In the genomic region with DNA sequence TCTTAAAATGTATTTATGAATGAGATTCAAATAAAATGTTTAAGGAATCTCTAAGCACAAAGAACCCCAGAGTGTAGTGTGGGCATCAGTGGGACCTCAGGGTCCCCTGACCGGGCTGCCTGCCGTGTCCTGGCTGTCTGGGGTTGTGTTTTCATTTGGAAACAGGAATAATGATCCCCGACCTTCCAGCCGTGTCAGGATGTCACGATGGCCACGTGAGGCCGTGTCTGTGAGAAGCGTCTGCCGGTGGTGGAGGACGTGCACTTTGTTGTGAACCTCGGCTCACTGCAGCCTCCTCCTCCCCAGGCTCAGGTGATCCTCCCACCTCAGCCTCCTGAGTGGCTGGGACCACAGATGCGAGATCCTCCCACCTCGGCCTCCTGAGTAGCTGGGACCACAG, we compare ENCODE assay signal across 30 cellular contexts.
"Had no signal": no experiment of that assay in that cellular context is flagged by ENCODE, and none has a peak within 500 bp of the region (broad histone marks: within the 10 kb centered on the region; RNA-seq: fewer than 3 reads in every experiment).

No MANE protein-coding gene starts in this region.

- FAIRE-seq: astrocyte, bronchial epithelial cell, frontal cortex had no signal

- DNase-seq: activated CD4-positive, alpha-beta memory T cell treated with anti-CD3 and anti-CD28 coated beads for 36 hours; activated CD4-positive, alpha-beta T cell treated with anti-CD3 and anti-CD28 coated beads for 36 hours; activated CD4-positive, alpha-beta T cell treated with anti-CD3 and anti-CD28 coated beads, Interleukin-2, amount 10 ng/mL, durations not matched to agents 24 days and 14 days; activated CD4-positive, CD25-positive, alpha-beta regulatory T cell; activated CD4-positive, CD25-positive, alpha-beta regulatory T cell treated with anti-CD3 and anti-CD28 coated beads, Interleukin-2, amount 50 U/mL, for 72 hours; activated CD8-positive, alpha-beta memory T cell treated with anti-CD3 and anti-CD28 coated beads, Interleukin-2, amount 10 ng/mL, durations not matched to agents 7 days and 5 days; activated CD8-positive, alpha-beta memory T cell treated with anti-CD3 and anti-CD28 coated beads, Interleukin-2, amount 50 U/mL, for 4 hours; activated CD8-positive, alpha-beta T cell treated with anti-CD3 and anti-CD28 coated beads, Interleukin-2, amount 10 ng/mL, durations not matched to agents 7 days and 5 days; activated effector memory CD4-positive, alpha-beta T cell treated with Interleukin-2 at 50 U/mL for 16 hours; activated gamma-delta T cell treated with Interleukin-2 at 50 U/mL for 16 hours; activated naive CD4-positive, alpha-beta T cell treated with anti-CD3 and anti-CD28 coated beads, Interleukin-2, amount 50 U/mL, for 16 hours; activated naive CD4-positive, alpha-beta T cell treated with Interleukin-2 at 50 U/mL for 16 hours; activated T-cell treated with anti-CD3 and anti-CD28 coated beads, Interleukin-2, amount 50 U/mL, for 4 hours; amniotic stem cell; anterior cingulate cortex; brain microvascular endothelial cell; dorsolateral prefrontal cortex; effector memory CD4-positive, alpha-beta T cell; endodermal cell; foreskin fibroblast; head of caudate nucleus; T-cell; T-helper 17 cell; T1000 had no signal

- H3K4me3 ChIP-seq: coronary artery, dorsolateral prefrontal cortex had no signal

- H3K27ac ChIP-seq: brain microvascular endothelial cell, coronary artery, dorsolateral prefrontal cortex had no signal

- ATAC-seq: activated CD4-positive, alpha-beta T cell treated with anti-CD3 and anti-CD28 coated beads for 36 hours; activated CD8-positive, alpha-beta memory T cell treated with anti-CD3 and anti-CD28 coated beads, Interleukin-2, amount 10 ng/mL, durations not matched to agents 7 days and 5 days; activated CD8-positive, alpha-beta T cell treated with anti-CD3 and anti-CD28 coated beads, Interleukin-2, amount 10 ng/mL, durations not matched to agents 7 days and 5 days; activated T-cell treated with anti-CD3 and anti-CD28 coated beads, Interleukin-2, amount 50 U/mL, for 4 hours; activated T-helper 17 cell treated with anti-CD3 and anti-CD28 coated beads, Interleukin-2, amount 50 U/mL, for 72 hours; esophagus mucosa; T-cell; T-helper 17 cell had no signal

- H3K27me3 ChIP-seq: brain microvascular endothelial cell, dorsolateral prefrontal cortex had no signal
